Comparison of ENCODE assay signal across 17 cellular contexts in genomic region chr7:40077849-40078248, GRCh38. TPM values are rescaled to one million over a fixed set of nuclear protein-coding genes. Genes with fewer than 3 reads are reported as not detected.
DNase-seq lines count a peak whose midpoint lies in the region; ATAC-seq and TF ChIP-seq lines count a peak whose summit lies in the region.
"Had no signal": no experiment of that assay in that cellular context is flagged by ENCODE, and none has a peak within 500 bp of the region (broad histone marks: within the 10 kb centered on the region; RNA-seq: fewer than 3 reads in every experiment).

No MANE protein-coding gene starts in this region.

- DNase-seq in GM23338 (ENCODE audit: low spot score) = no peak
- DNase-seq in NOMO-1 treated with DMSO at 0.1 percent for 48 hours (lab: John Stamatoyannopoulos, UW; ENCODE audit: unreplicated experiment) = peak; percentile 68
- no peak for DNase-seq in activated naive CD8-positive, alpha-beta T cell treated with anti-CD3 and anti-CD28 coated beads, Interleukin-2, amount 50 U/mL, for 24 hours
- peak; percentile 47 for DNase-seq in mesenchymal stem cell
- no peak for DNase-seq in immature natural killer cell
- DNase-seq in NCI-H526 (lab: John Stamatoyannopoulos, UW) = no peak
- DNase-seq in naive thymus-derived CD4-positive, alpha-beta T cell = no peak
- DNase-seq: activated CD8-positive, alpha-beta memory T cell treated with anti-CD3 and anti-CD28 coated beads, Interleukin-2, amount 10 ng/mL, durations not matched to agents 7 days and 5 days; BE2C; effector memory CD4-positive, alpha-beta T cell; naive B cell; NCI-H1930; SJCRH30 had no signal

- no peak overlapping the region for H3K18ac ChIP-seq in mesenchymal stem cell (ENCODE audit: low read depth in 1 of 2, low read length in 2 of 2)

- H3K9me3 Mint-ChIP-seq in GM23338 (no peaks in the 10 kb centered on the region), immature natural killer cell (no peaks in the 10 kb centered on the region)
- H3K9me3 Mint-ChIP-seq in activated naive CD8-positive, alpha-beta T cell treated with anti-CD3 and anti-CD28 coated beads, Interleukin-2, amount 50 U/mL, for 24 hours = no peaks in the 10 kb centered on the region
- H3K9me3 Mint-ChIP-seq in naive thymus-derived CD4-positive, alpha-beta T cell = no peaks in the 10 kb centered on the region
- H3K9me3 Mint-ChIP-seq: activated T-helper 17 cell treated with anti-CD3 and anti-CD28 coated beads, Interleukin-2, amount 50 U/mL, for 72 hours; central memory CD8-positive, alpha-beta T cell; naive B cell had no signal

- H3K14ac ChIP-seq in mesenchymal stem cell (ENCODE audit: low read length in 2 of 2) = no peak overlapping the region

- no peak overlapping the region for H2BK5ac ChIP-seq in mesenchymal stem cell (ENCODE audit: low read depth, low read length, poor library complexity, severe bottlenecking)

- H3K27ac ChIP-seq in GM23338 (ENCODE audit: low read depth) = 0 out of 2 replicates have a peak overlapping the region, but pooled peaks have one; percentile 16
- H3K27ac ChIP-seq in mesenchymal stem cell (ENCODE audit: low read length, poor library complexity, severe bottlenecking) = no peak overlapping the region
- H3K27ac ChIP-seq in naive thymus-derived CD4-positive, alpha-beta T cell (ENCODE audit: low read depth, low read length) = no peak overlapping the region
- H3K27ac ChIP-seq: SJCRH30 had no signal

- no peak overlapping the region for H4K8ac ChIP-seq in mesenchymal stem cell (ENCODE audit: low read length)

- no peaks in the 10 kb centered on the region for H3F3A ChIP-seq in GM23338 (replicated peaks; ENCODE audit: low read depth)

- H2BK12ac ChIP-seq in mesenchymal stem cell (ENCODE audit: low read length in 2 of 2) = no peak overlapping the region

- no peak overlapping the region for H2AFZ ChIP-seq in GM23338
- no peak overlapping the region for H2AFZ ChIP-seq in mesenchymal stem cell (ENCODE audit: low read depth, low read length)

- H3K27me3 Mint-ChIP-seq in GM23338 (ENCODE audit: insufficient read depth, low read depth, poor library complexity) = peaks cover 2% of the 10 kb centered on the region
- no peaks in the 10 kb centered on the region for H3K27me3 Mint-ChIP-seq in activated naive CD8-positive, alpha-beta T cell treated with anti-CD3 and anti-CD28 coated beads, Interleukin-2, amount 50 U/mL, for 24 hours
- peaks cover 0 to 1% (median 0%) of the 10 kb centered on the region in 3 donors for H3K27me3 Mint-ChIP-seq in immature natural killer cell (ENCODE audit: low read depth in 3 of 3)
- no peaks in the 10 kb centered on the region for H3K27me3 Mint-ChIP-seq in naive thymus-derived CD4-positive, alpha-beta T cell
- H3K27me3 Mint-ChIP-seq: activated CD8-positive, alpha-beta memory T cell treated with anti-CD3 and anti-CD28 coated beads, Interleukin-2, amount 10 ng/mL, durations not matched to agents 7 days and 5 days; activated T-helper 17 cell treated with anti-CD3 and anti-CD28 coated beads, Interleukin-2, amount 50 U/mL, for 72 hours; central memory CD8-positive, alpha-beta T cell; naive B cell; progenitor cell of endocrine pancreas had no signal

- H3K9me2 ChIP-seq in GM23338 (ENCODE audit: insufficient read depth) = no peaks in the 10 kb centered on the region

- no peak overlapping the region for H3K4ac ChIP-seq in mesenchymal stem cell (ENCODE audit: low read depth in 1 of 2, low read length in 2 of 2)

- WGBS in mesenchymal stem cell = no CpG with 5 or more reads among the region's 3 CpGs

- H3K4me3 ChIP-seq in GM23338 = no peak overlapping the region
- H3K4me3 ChIP-seq in mesenchymal stem cell (ENCODE audit: insufficient read depth in 1 of 2, low read depth in 1 of 2, low read length in 2 of 2) = no peak overlapping the region
- no peak overlapping the region for H3K4me3 ChIP-seq in naive thymus-derived CD4-positive, alpha-beta T cell (ENCODE audit: low read length)
- H3K4me3 ChIP-seq: SJCRH30 had no signal

- no peak overlapping the region for H3K4me2 ChIP-seq in GM23338
- H3K4me2 ChIP-seq in mesenchymal stem cell (ENCODE audit: low read length, poor library complexity, severe bottlenecking) = no peak overlapping the region

- POLR2A ChIA-PET in naive thymus-derived CD4-positive, alpha-beta T cell (lab: Charles Lee) = no interaction called here

- no peak overlapping the region for H4K91ac ChIP-seq in mesenchymal stem cell (ENCODE audit: low read length)

- H3K36me3 Mint-ChIP-seq in GM23338 (ENCODE audit: low read depth) (peaks cover 8% of the 10 kb centered on the region; the same call in 1 of the 3 replicates), immature natural killer cell (peaks cover 0 to 4% (median 0%) of the 10 kb centered on the region in 3 donors)
- peaks cover 1% of the 10 kb centered on the region for H3K36me3 Mint-ChIP-seq in activated naive CD8-positive, alpha-beta T cell treated with anti-CD3 and anti-CD28 coated beads, Interleukin-2, amount 50 U/mL, for 24 hours (ENCODE audit: low read depth)
- H3K36me3 Mint-ChIP-seq in naive thymus-derived CD4-positive, alpha-beta T cell = peaks cover 0 to 8% (median 0%) of the 10 kb centered on the region in 5 donors

- H3K27me3 ChIP-seq in GM23338 (ENCODE audit: insufficient read depth) = no peaks in the 10 kb centered on the region
- no peaks in the 10 kb centered on the region for H3K27me3 ChIP-seq in mesenchymal stem cell (ENCODE audit: control insufficient read depth in 1 of 2, insufficient read depth in 1 of 2, low read length in 2 of 2)
- H3K27me3 ChIP-seq in naive thymus-derived CD4-positive, alpha-beta T cell (ENCODE audit: control insufficient read depth in 2 of 2, insufficient read depth in 2 of 2, low read length in 2 of 2) = no peaks in the 10 kb centered on the region
- H3K27me3 ChIP-seq: BE2C, SJCRH30 had no signal

- H3K4me1 Mint-ChIP-seq in GM23338 = peaks cover 3% of the 10 kb centered on the region; the same call in 2 of the 3 replicates
- no peaks in the 10 kb centered on the region for H3K4me1 Mint-ChIP-seq in activated naive CD8-positive, alpha-beta T cell treated with anti-CD3 and anti-CD28 coated beads, Interleukin-2, amount 50 U/mL, for 24 hours
- peaks cover 0 to 7% of the 10 kb centered on the region in 2 donors for H3K4me1 Mint-ChIP-seq in immature natural killer cell
- peaks cover 0 to 4% (median 0%) of the 10 kb centered on the region in 7 donors for H3K4me1 Mint-ChIP-seq in naive thymus-derived CD4-positive, alpha-beta T cell
- H3K4me1 Mint-ChIP-seq: activated CD8-positive, alpha-beta memory T cell treated with anti-CD3 and anti-CD28 coated beads, Interleukin-2, amount 10 ng/mL, durations not matched to agents 7 days and 5 days; activated T-helper 17 cell treated with anti-CD3 and anti-CD28 coated beads, Interleukin-2, amount 50 U/mL, for 72 hours; naive B cell had no signal

- peaks cover 5% of the 10 kb centered on the region for H3K79me1 ChIP-seq in mesenchymal stem cell (replicated peaks; ENCODE audit: low read length, poor library complexity, severe bottlenecking)

- H2BK120ac ChIP-seq in mesenchymal stem cell (ENCODE audit: low read depth, low read length) = no peak overlapping the region

- no peak overlapping the region for H3K9ac ChIP-seq in mesenchymal stem cell (ENCODE audit: low read length)

- no peaks in the 10 kb centered on the region for H4K20me1 ChIP-seq in GM23338 (replicated peaks; ENCODE audit: insufficient read depth)

- H3K27ac Mint-ChIP-seq in GM23338 (peak overlapping the region; percentile 67), immature natural killer cell (no peak overlapping the region)
- peak overlapping the region; percentile 1 for H3K27ac Mint-ChIP-seq in activated naive CD8-positive, alpha-beta T cell treated with anti-CD3 and anti-CD28 coated beads, Interleukin-2, amount 50 U/mL, for 24 hours
- H3K27ac Mint-ChIP-seq in naive thymus-derived CD4-positive, alpha-beta T cell = no peak overlapping the region
- H3K27ac Mint-ChIP-seq: activated CD8-positive, alpha-beta memory T cell treated with anti-CD3 and anti-CD28 coated beads, Interleukin-2, amount 10 ng/mL, durations not matched to agents 7 days and 5 days; activated T-helper 17 cell treated with anti-CD3 and anti-CD28 coated beads, Interleukin-2, amount 50 U/mL, for 72 hours; naive B cell; progenitor cell of endocrine pancreas had no signal

- ATAC-seq in GM23338 (no peak), GM21528 (IDR thresholded peaks at IDR 0.05; ENCODE audit: low FRiP score, unreplicated experiment) (no peak)
- ATAC-seq in activated naive CD8-positive, alpha-beta T cell treated with anti-CD3 and anti-CD28 coated beads, Interleukin-2, amount 50 U/mL, for 24 hours = no peak
- no peak for ATAC-seq in naive thymus-derived CD4-positive, alpha-beta T cell
- ATAC-seq: activated CD8-positive, alpha-beta memory T cell treated with anti-CD3 and anti-CD28 coated beads, Interleukin-2, amount 10 ng/mL, durations not matched to agents 7 days and 5 days; activated T-helper 17 cell treated with anti-CD3 and anti-CD28 coated beads, Interleukin-2, amount 50 U/mL, for 72 hours had no signal

- no peak overlapping the region for H2AK5ac ChIP-seq in mesenchymal stem cell (ENCODE audit: low read length, severe bottlenecking)

- CTCF ChIA-PET in naive thymus-derived CD4-positive, alpha-beta T cell (lab: Charles Lee) = no interaction called here

- no peaks in the 10 kb centered on the region for H3K79me2 ChIP-seq in GM23338 (replicated peaks; ENCODE audit: insufficient read depth)

- no peak overlapping the region for H2BK15ac ChIP-seq in mesenchymal stem cell (ENCODE audit: low read depth, poor library complexity, severe bottlenecking)

- no peak overlapping the region for H3K23ac ChIP-seq in mesenchymal stem cell (ENCODE audit: low read length in 2 of 2)

- intact Hi-C loops in naive thymus-derived CD4-positive, alpha-beta T cell (cut with micrococcal nuclease) = no loop called here

- H3K4me3 Mint-ChIP-seq in GM23338 = no peak overlapping the region
- no peak overlapping the region for H3K4me3 Mint-ChIP-seq in activated naive CD8-positive, alpha-beta T cell treated with anti-CD3 and anti-CD28 coated beads, Interleukin-2, amount 50 U/mL, for 24 hours
- H3K4me3 Mint-ChIP-seq in immature natural killer cell = no peak overlapping the region
- H3K4me3 Mint-ChIP-seq in naive thymus-derived CD4-positive, alpha-beta T cell = no peak overlapping the region
- H3K4me3 Mint-ChIP-seq: activated CD8-positive, alpha-beta memory T cell treated with anti-CD3 and anti-CD28 coated beads, Interleukin-2, amount 10 ng/mL, durations not matched to agents 7 days and 5 days; activated T-helper 17 cell treated with anti-CD3 and anti-CD28 coated beads, Interleukin-2, amount 50 U/mL, for 72 hours; central memory CD8-positive, alpha-beta T cell; naive B cell had no signal

- TF ChIP-seq CTCF in GM23338 (conservative IDR thresholded peaks at IDR 0.05; ENCODE audit: low read depth in 2 of 2) = no peak

- H3K9me3 ChIP-seq in mesenchymal stem cell (ENCODE audit: control insufficient read depth, low read length) = no peaks in the 10 kb centered on the region
- H3K9me3 ChIP-seq in naive thymus-derived CD4-positive, alpha-beta T cell (ENCODE audit: control insufficient read depth in 2 of 3, low read length in 3 of 3) = no peaks in the 10 kb centered on the region
- H3K9me3 ChIP-seq: BE2C, SJCRH30 had no signal

- H3K4me1 ChIP-seq in GM23338 (ENCODE audit: insufficient read depth) (no peaks in the 10 kb centered on the region), mesenchymal stem cell (ENCODE audit: control insufficient read depth, insufficient read depth, low read depth, low read length) (no peaks in the 10 kb centered on the region)
- H3K4me1 ChIP-seq in naive thymus-derived CD4-positive, alpha-beta T cell (ENCODE audit: control insufficient read depth in 2 of 2, insufficient read depth in 2 of 2, low read length in 2 of 2) = peaks cover 0 to 3% of the 10 kb centered on the region in 2 donors
- H3K4me1 ChIP-seq: BE2C, SJCRH30 had no signal

- H3K36me3 ChIP-seq in GM23338 (ENCODE audit: insufficient read depth) = no peaks in the 10 kb centered on the region; the same call in 1 of the 2 replicates
- peaks cover 0 to 39% of the 10 kb centered on the region in 2 experiments for H3K36me3 ChIP-seq in mesenchymal stem cell (ENCODE audit: control insufficient read depth in 1 of 2, insufficient read depth in 2 of 2, low read depth in 1 of 2, low read length in 2 of 2)
- peaks cover 0 to 11% (median 0%) of the 10 kb centered on the region in 3 experiments for H3K36me3 ChIP-seq in naive thymus-derived CD4-positive, alpha-beta T cell (ENCODE audit: control insufficient read depth in 2 of 3, insufficient read depth in 3 of 3, low read length in 3 of 3)

RNA-seq across cellular contexts. Expression of gene MPLKIP, which starts 56.6 kb away (rescaled TPM):
- total RNA-seq in GM23338 (2014; rRNA removed; shearing (Covaris generic)) = 42.8 and 64.0 TPM in 2 replicates
- polyA plus RNA-seq in GM23338 (2016; fragmentation: Nextera tagmentation; extraction: Ambion mirVana) (147 and 153 TPM in 2 replicates), immature natural killer cell (10 to 100 TPM; 60.8 to 83.4 (median 65.0) TPM)
- 35.2 TPM for polyA plus RNA-seq in mesenchymal stem cell (2013, experiment 1 of 2)
- 36.2 TPM for polyA plus RNA-seq in mesenchymal stem cell (2013, experiment 2 of 2)
- 10 to 100 TPM; 17.2 to 40.1 (median 33.5) TPM for total RNA-seq in naive thymus-derived CD4-positive, alpha-beta T cell
- polyA plus RNA-seq in naive thymus-derived CD4-positive, alpha-beta T cell = 10 to 100 TPM; 66.3 to 68.6 TPM

RNA-seq across cellular contexts. Expression of gene SUGCT, which starts 57.0 kb away (rescaled TPM):
- 2.1 and 5.6 TPM in 2 replicates for total RNA-seq in GM23338 (2014; rRNA removed; shearing (Covaris generic))
- polyA plus RNA-seq in GM23338 (2016; fragmentation: Nextera tagmentation; extraction: Ambion mirVana) (4.2 and 5.2 TPM in 2 replicates), immature natural killer cell (under 1 TPM in 1 of 3 donors, not detected in 2; 0.28 TPM)
- polyA plus RNA-seq in mesenchymal stem cell (2013, experiment 1 of 2) = 9.5 TPM
- 9.1 TPM for polyA plus RNA-seq in mesenchymal stem cell (2013, experiment 2 of 2)
- total RNA-seq in naive thymus-derived CD4-positive, alpha-beta T cell = 1 to 10 TPM in 4 of 5 experiments, not detected in 1; 2.2 to 2.7 (median 2.4) TPM
- 1 to 10 TPM in 1 of 2 donors, under 1 TPM in 1; 0.95 to 1.2 TPM for polyA plus RNA-seq in naive thymus-derived CD4-positive, alpha-beta T cell

Comparison
In these comparisons a context has a peak if more than half of its experiments do, and no peak if none do; other contexts are left out.
1. DNase-seq: peak in NOMO-1 treated with DMSO at 0.1 percent for 48 hours (single experiment) and mesenchymal stem cell (single experiment); none in GM23338 (single experiment), activated naive CD8-positive, alpha-beta T cell treated with anti-CD3 and anti-CD28 coated beads, Interleukin-2, amount 50 U/mL, for 24 hours (single experiment), immature natural killer cell (0 of 3), NCI-H526 (0 of 2) and naive thymus-derived CD4-positive, alpha-beta T cell (0 of 9).
2. H3K27ac Mint-ChIP-seq: peak in GM23338 (single experiment) and activated naive CD8-positive, alpha-beta T cell treated with anti-CD3 and anti-CD28 coated beads, Interleukin-2, amount 50 U/mL, for 24 hours (single experiment); none in immature natural killer cell (0 of 6) and naive thymus-derived CD4-positive, alpha-beta T cell (0 of 9).